Comparison of ENCODE assay signal across 8 cellular contexts in genomic region chr22:50276143-50276542, GRCh38. TPM values are rescaled to one million over a fixed set of nuclear protein-coding genes. Genes with fewer than 3 reads are reported as not detected.
DNase-seq lines count a peak whose midpoint lies in the region; ATAC-seq and TF ChIP-seq lines count a peak whose summit lies in the region.

No MANE protein-coding gene starts in this region.

- H3K36me3 ChIP-seq in BE2C (peaks cover 55% of the 10 kb centered on the region), osteoblast (ENCODE audit: insufficient read depth, low read length) (peaks cover 66% of the 10 kb centered on the region)

- peaks cover 9% of the 10 kb centered on the region for H3K4me1 Mint-ChIP-seq in activated CD8-positive, alpha-beta T cell treated with anti-CD3 and anti-CD28 coated beads, Interleukin-2, amount 10 ng/mL, durations not matched to agents 7 days and 5 days (ENCODE audit: low read depth)

- H3K36me3 Mint-ChIP-seq in activated CD8-positive, alpha-beta T cell treated with anti-CD3 and anti-CD28 coated beads, Interleukin-2, amount 10 ng/mL, durations not matched to agents 7 days and 5 days (ENCODE audit: low read depth), result peaks cover 22% of the 10 kb centered on the region

- no peaks in the 10 kb centered on the region for H3K9me3 Mint-ChIP-seq in activated CD8-positive, alpha-beta T cell treated with anti-CD3 and anti-CD28 coated beads, Interleukin-2, amount 10 ng/mL, durations not matched to agents 7 days and 5 days (ENCODE audit: insufficient read depth)

- H3K4me3 Mint-ChIP-seq in activated CD8-positive, alpha-beta T cell treated with anti-CD3 and anti-CD28 coated beads, Interleukin-2, amount 10 ng/mL, durations not matched to agents 7 days and 5 days, result no peak overlapping the region

- POLR2A ChIA-PET in activated CD8-positive, alpha-beta T cell treated with anti-CD3 and anti-CD28 coated beads, Interleukin-2, amount 10 ng/mL, durations not matched to agents 7 days and 5 days (lab: Charles Lee), result interaction anchor here (0.8 to 1.5 kb wide), 4 partner anchors 15 to 66 kb away, joined by 3 to 4 read pairs (median 4); no protein-coding TSS in a partner anchor

- H3K27me3 ChIP-seq in BE2C (no peaks in the 10 kb centered on the region; the same call in 1 of the 2 replicates), osteoblast (ENCODE audit: insufficient read depth, low read length) (no peaks in the 10 kb centered on the region)

- no peak overlapping the region for H3K27ac Mint-ChIP-seq in activated CD8-positive, alpha-beta T cell treated with anti-CD3 and anti-CD28 coated beads, Interleukin-2, amount 10 ng/mL, durations not matched to agents 7 days and 5 days

- H3K79me2 ChIP-seq in osteoblast (ENCODE audit: insufficient read depth, low read length), result peaks cover 7% of the 10 kb centered on the region

- peak; percentile 64 for DNase-seq in BE2C
- peak; percentile 63 for DNase-seq in activated CD8-positive, alpha-beta T cell treated with anti-CD3 and anti-CD28 coated beads, Interleukin-2, amount 10 ng/mL, durations not matched to agents 7 days and 5 days
- DNase-seq in foreskin fibroblast, result peak in 1 of 2 donors; percentile 75
- DNase-seq in osteoblast (ENCODE audit: insufficient read length, low spot score, missing footprints), result peak; percentile 96
- no peak for DNase-seq in dedifferentiated amniotic fluid mesenchymal stem cell (ENCODE audit: extremely low spot score)

- peak; percentile 69 for ATAC-seq in GM18511 (IDR thresholded peaks at IDR 0.05; ENCODE audit: unreplicated experiment)
- peak; percentile 36 for ATAC-seq in HG03565 (IDR thresholded peaks at IDR 0.05; ENCODE audit: unreplicated experiment)
- ATAC-seq in activated CD8-positive, alpha-beta T cell treated with anti-CD3 and anti-CD28 coated beads, Interleukin-2, amount 10 ng/mL, durations not matched to agents 7 days and 5 days, result peak; percentile 59
- no peak for ATAC-seq in HG02981 (IDR thresholded peaks at IDR 0.05; ENCODE audit: unreplicated experiment)

- peaks cover 35% of the 10 kb centered on the region for H4K20me1 ChIP-seq in osteoblast (ENCODE audit: insufficient read depth, low read length)

- no peak overlapping the region for H3K27ac ChIP-seq in osteoblast (ENCODE audit: low read depth, low read length)

- TF ChIP-seq CTCF in BE2C (IDR thresholded peaks at IDR 0.05; ENCODE audit: low read depth, low read length) (peak; percentile 48), foreskin fibroblast (IDR thresholded peaks at IDR 0.05; ENCODE audit: low read depth, low read length) (peak; percentile 53), osteoblast (IDR thresholded peaks at IDR 0.05; ENCODE audit: extremely low read depth, low read depth, low read length) (peak; percentile 43)

- no peak overlapping the region for H3K4me3 ChIP-seq in BE2C (ENCODE audit: low read depth, low read length)
- H3K4me3 ChIP-seq in foreskin fibroblast (ENCODE audit: low read depth in 1 of 2, low read length in 2 of 2), result no peak overlapping the region
- no peak overlapping the region for H3K4me3 ChIP-seq in osteoblast (ENCODE audit: insufficient read depth, low read length)

- H3K9me3 ChIP-seq in BE2C (no peaks in the 10 kb centered on the region), osteoblast (ENCODE audit: low read depth, low read length) (no peaks in the 10 kb centered on the region)

- peaks cover 8% of the 10 kb centered on the region for H3K27me3 Mint-ChIP-seq in activated CD8-positive, alpha-beta T cell treated with anti-CD3 and anti-CD28 coated beads, Interleukin-2, amount 10 ng/mL, durations not matched to agents 7 days and 5 days (ENCODE audit: low read depth)

- H3K4me1 ChIP-seq in BE2C, result peaks cover 13% of the 10 kb centered on the region
- peaks cover 6% of the 10 kb centered on the region for H3K4me1 ChIP-seq in osteoblast (ENCODE audit: insufficient read depth, low read length)

- H2AFZ ChIP-seq in osteoblast (ENCODE audit: low read length), result no peak overlapping the region

- CTCF ChIA-PET in activated CD8-positive, alpha-beta T cell treated with anti-CD3 and anti-CD28 coated beads, Interleukin-2, amount 10 ng/mL, durations not matched to agents 7 days and 5 days (lab: Charles Lee), result interaction anchor here (0.6 to 2.1 kb wide), 24 partner anchors 13 to 344 kb away, joined by 3 to 33 read pairs (median 4); partner anchors contain the start of genes DENND6B and TUBGCP6

- no peak overlapping the region for H3K4me2 ChIP-seq in osteoblast (ENCODE audit: insufficient read depth, low read length)

RNA-seq across cellular contexts. Expression of gene MAPK11, which starts 6.0 kb away (rescaled TPM):
- 38.3 TPM for polyA plus RNA-seq in BE2C (2012; ENCODE audit: insufficient read depth, insufficient read length, low read depth)
- 10 to 100 TPM; 10.4 to 11.8 TPM for total RNA-seq in activated CD8-positive, alpha-beta T cell treated with anti-CD3 and anti-CD28 coated beads, Interleukin-2, amount 10 ng/mL, durations not matched to agents 7 days and 5 days
- total RNA-seq in osteoblast, result 2.9 and 6.2 TPM in 2 replicates

RNA-seq across cellular contexts. Expression of gene MAPK12, which starts 14.7 kb away (rescaled TPM):
- 189 TPM for polyA plus RNA-seq in BE2C (2012; ENCODE audit: insufficient read depth, insufficient read length, low read depth)
- 1 to 10 TPM; 4.8 to 5.3 TPM for total RNA-seq in activated CD8-positive, alpha-beta T cell treated with anti-CD3 and anti-CD28 coated beads, Interleukin-2, amount 10 ng/mL, durations not matched to agents 7 days and 5 days
- 24.8 and 34.0 TPM in 2 replicates for total RNA-seq in osteoblast

RNA-seq across cellular contexts. Expression of gene HDAC10, which starts 25.1 kb away (rescaled TPM):
- 151 TPM for polyA plus RNA-seq in BE2C (2012; ENCODE audit: insufficient read depth, insufficient read length, low read depth)
- 10 to 100 TPM; 71.4 to 75.9 TPM for total RNA-seq in activated CD8-positive, alpha-beta T cell treated with anti-CD3 and anti-CD28 coated beads, Interleukin-2, amount 10 ng/mL, durations not matched to agents 7 days and 5 days
- 19.2 and 20.6 TPM in 2 replicates for total RNA-seq in osteoblast

RNA-seq across cellular contexts. Expression of gene PLXNB2, which starts 31.3 kb away (rescaled TPM):
- polyA plus RNA-seq in BE2C (2012; ENCODE audit: insufficient read depth, insufficient read length, low read depth), result 287 TPM
- total RNA-seq in activated CD8-positive, alpha-beta T cell treated with anti-CD3 and anti-CD28 coated beads, Interleukin-2, amount 10 ng/mL, durations not matched to agents 7 days and 5 days, result 10 to 100 TPM; 48.4 to 49.9 TPM
- 166 and 209 TPM in 2 replicates for total RNA-seq in osteoblast

RNA-seq across cellular contexts. Expression of gene TUBGCP6, which starts 31.3 kb away (rescaled TPM):
- 80.6 TPM for polyA plus RNA-seq in BE2C (2012; ENCODE audit: insufficient read depth, insufficient read length, low read depth)
- total RNA-seq in activated CD8-positive, alpha-beta T cell treated with anti-CD3 and anti-CD28 coated beads, Interleukin-2, amount 10 ng/mL, durations not matched to agents 7 days and 5 days, result 10 to 100 TPM; 53.2 to 58.1 TPM
- total RNA-seq in osteoblast, result 26.5 and 28.2 TPM in 2 replicates
